8 cellular contexts compared by ENCODE assay signal in genomic region chr11:28268925-28269324, GRCh38.
"Had no signal": no experiment of that assay in that cellular context is flagged by ENCODE, and none has a peak within 500 bp of the region (broad histone marks: within the 10 kb centered on the region; RNA-seq: fewer than 3 reads in every experiment).

No MANE protein-coding gene starts in this region.

- ATAC-seq: GM23338, HCT116, K562 had no signal

- H3K4me2 ChIP-seq: GM23338 had no signal

- H2AFZ ChIP-seq: GM23338 had no signal

- H3K36me3 ChIP-seq: HAP-1 had no signal

- DNase-seq: H7, HFFc6, IMR-90, KG1 had no signal

- H3K9me3 ChIP-seq: HAP-1 had no signal

- H3K4me3 ChIP-seq: GM23338, HAP-1, K562 had no signal

- H3K4me1 ChIP-seq: HAP-1 had no signal
